ENCODE assay signal across 1 cellular context in the genomic region with DNA sequence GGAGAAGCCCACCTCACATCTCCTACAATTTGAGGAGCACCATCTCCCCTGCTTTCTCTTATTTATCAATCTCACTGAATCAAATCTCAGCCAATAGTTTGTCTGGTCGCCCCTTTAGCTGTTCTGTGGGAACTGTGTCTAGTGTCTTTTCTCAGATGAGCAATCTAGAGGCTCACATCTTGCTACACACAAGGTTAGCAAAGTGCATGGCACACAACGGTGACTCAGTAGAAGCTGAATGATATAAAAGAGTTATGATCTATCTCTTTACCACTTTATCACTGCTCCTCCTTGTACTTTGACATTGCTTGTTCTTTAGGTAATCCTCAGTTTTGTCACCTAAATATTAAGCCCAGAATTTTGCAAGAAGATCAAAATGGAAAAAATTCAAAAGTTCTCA.
TF ChIP-seq lines count a peak whose summit lies in the region.

No MANE protein-coding gene starts in this region.

TF ChIP-seq in IMR-90, 13 proteins besides CTCF, POLR2A, EP300 and RAD21:
- TF ChIP-seq, protein P1, sequence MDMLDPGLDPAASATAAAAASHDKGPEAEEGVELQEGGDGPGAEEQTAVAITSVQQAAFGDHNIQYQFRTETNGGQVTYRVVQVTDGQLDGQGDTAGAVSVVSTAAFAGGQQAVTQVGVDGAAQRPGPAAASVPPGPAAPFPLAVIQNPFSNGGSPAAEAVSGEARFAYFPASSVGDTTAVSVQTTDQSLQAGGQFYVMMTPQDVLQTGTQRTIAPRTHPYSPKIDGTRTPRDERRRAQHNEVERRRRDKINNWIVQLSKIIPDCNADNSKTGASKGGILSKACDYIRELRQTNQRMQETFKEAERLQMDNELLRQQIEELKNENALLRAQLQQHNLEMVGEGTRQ (IDR thresholded peaks at IDR 0.05; ENCODE audit: low read depth, low read length): no peak
- no peak for TF ChIP-seq MXI1 (IDR thresholded peaks at IDR 0.05; ENCODE audit: borderline replicate concordance, low read depth, low read length)
- TF ChIP-seq RFX5 (IDR thresholded peaks at IDR 0.05; ENCODE audit: low read depth, low read length): no peak
- no peak for TF ChIP-seq FOS (IDR thresholded peaks at IDR 0.05; ENCODE audit: low read depth, low read length)
- TF ChIP-seq CEBPB (IDR thresholded peaks at IDR 0.05; ENCODE audit: low read depth, low read length): no peak
